In the genomic region with DNA sequence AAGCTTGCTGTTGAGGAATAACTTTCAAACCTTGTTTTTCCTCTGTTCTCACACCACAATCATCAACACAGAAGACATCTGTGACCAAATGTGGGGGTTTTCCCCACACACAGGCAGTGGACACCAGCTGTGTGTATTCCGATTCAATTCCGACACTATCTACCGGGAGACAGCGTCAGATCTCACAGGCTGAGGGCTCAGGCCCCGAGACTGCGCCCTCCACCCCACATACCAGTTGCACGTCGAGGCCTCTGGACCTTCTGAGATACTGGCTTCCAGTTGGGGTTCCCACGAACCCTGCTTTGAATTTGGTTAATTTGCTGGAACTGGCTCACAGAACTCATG, we compare ENCODE assay signal across 21 cellular contexts. TPM values are rescaled to one million over a fixed set of nuclear protein-coding genes. Genes with fewer than 3 reads are reported as not detected.
DNase-seq lines count a peak whose midpoint lies in the region; ATAC-seq and TF ChIP-seq lines count a peak whose summit lies in the region.
"Had no signal": no experiment of that assay in that cellular context is flagged by ENCODE, and none has a peak within 500 bp of the region (broad histone marks: within the 10 kb centered on the region; RNA-seq: fewer than 3 reads in every experiment).

No MANE protein-coding gene starts in this region.

- H3K27me3 Mint-ChIP-seq in CD8-positive, alpha-beta T cell (ENCODE audit: low read depth), result no peaks in the 10 kb centered on the region

- no peak overlapping the region for H4K12ac ChIP-seq in trophoblast cell (ENCODE audit: low read depth, low read length)

- H3K4me3 ChIP-seq in BLaER1 treated with 17β-estradiol and CSF1 and Interleukin-3, amounts not matched to agents 10 nM and 100 nM, result no peak overlapping the region
- no peak overlapping the region for H3K4me3 ChIP-seq in CD8-positive, alpha-beta T cell (ENCODE audit: low read depth, low read length)
- H3K4me3 ChIP-seq in colonic mucosa (no peak overlapping the region), trophoblast cell (ENCODE audit: low read depth, low read length) (no peak overlapping the region), PC-3 (ENCODE audit: low read length) (no peak overlapping the region), hepatocyte (no peak overlapping the region)
- H3K4me3 ChIP-seq: mucosa of descending colon had no signal

- peaks cover 61 to 93% (median 74%) of the 10 kb centered on the region in 11 experiments for H4K20me1 ChIP-seq in BLaER1 treated with 17β-estradiol and CSF1 and Interleukin-3, amounts not matched to agents 10 nM and 100 nM
- no peaks in the 10 kb centered on the region; the same call in 1 of the 2 replicates for H4K20me1 ChIP-seq in PC-3 (ENCODE audit: low read length)
- no peaks in the 10 kb centered on the region for H4K20me1 ChIP-seq in hepatocyte (ENCODE audit: insufficient read depth, poor library complexity, severe bottlenecking)

- no peak overlapping the region for H3K4me3 Mint-ChIP-seq in CD8-positive, alpha-beta T cell

- no peak overlapping the region for H2BK5ac ChIP-seq in trophoblast cell (ENCODE audit: low read depth, low read length, poor library complexity)

- peak overlapping the region; percentile 4 for H3K14ac ChIP-seq in trophoblast cell (ENCODE audit: low read length)

- H3K9ac ChIP-seq in BLaER1 treated with 17β-estradiol and CSF1 and Interleukin-3, amounts not matched to agents 10 nM and 100 nM, result peak overlapping the region in 7 of 11 experiments; percentile 22 to 59 (median 44); a peak in 10 of 22 replicates
- no peak overlapping the region for H3K9ac ChIP-seq in colonic mucosa (ENCODE audit: low read depth in 2 of 2, low read length in 2 of 2)
- H3K9ac ChIP-seq in trophoblast cell (ENCODE audit: low read length), result peak overlapping the region; percentile 42
- H3K9ac ChIP-seq in PC-3 (ENCODE audit: low read length), result no peak overlapping the region

- H3K18ac ChIP-seq in trophoblast cell (ENCODE audit: low read length), result peak overlapping the region; percentile 3

- H4K91ac ChIP-seq in trophoblast cell (ENCODE audit: low read depth, low read length), result peak overlapping the region; percentile 1

- H3K79me2 ChIP-seq in trophoblast cell (ENCODE audit: control insufficient read depth, insufficient read depth, low read length, poor library complexity), result peaks cover 3% of the 10 kb centered on the region
- H3K79me2 ChIP-seq in PC-3 (ENCODE audit: low read length), result peaks cover 10% of the 10 kb centered on the region
- H3K79me2 ChIP-seq in hepatocyte, result peaks cover 2% of the 10 kb centered on the region

- peaks cover 87 to 100% (median 98%) of the 10 kb centered on the region in 10 experiments for H3K4me1 ChIP-seq in BLaER1 treated with 17β-estradiol and CSF1 and Interleukin-3, amounts not matched to agents 10 nM and 100 nM
- peaks cover 91% of the 10 kb centered on the region for H3K4me1 ChIP-seq in CD8-positive, alpha-beta T cell (ENCODE audit: insufficient read depth, low read length)
- H3K4me1 ChIP-seq in colonic mucosa (peaks cover 5% of the 10 kb centered on the region), trophoblast cell (ENCODE audit: control insufficient read depth in 1 of 2, insufficient read depth in 2 of 2, low read length in 2 of 2) (peaks cover 40 to 53% of the 10 kb centered on the region in 2 experiments), PC-3 (ENCODE audit: insufficient read depth, low read length) (no peaks in the 10 kb centered on the region), hepatocyte (ENCODE audit: insufficient read depth) (peaks cover 24% of the 10 kb centered on the region)

- peak overlapping the region; percentile 1 to 93 (median 77); a peak in 17 of 22 replicates for H3K4me2 ChIP-seq in BLaER1 treated with 17β-estradiol and CSF1 and Interleukin-3, amounts not matched to agents 10 nM and 100 nM
- H3K4me2 ChIP-seq in trophoblast cell (ENCODE audit: low read length), result no peak overlapping the region
- H3K4me2 ChIP-seq in PC-3 (ENCODE audit: low read length), result no peak overlapping the region
- H3K4me2 ChIP-seq in hepatocyte, result no peak overlapping the region

- H3K4me1 Mint-ChIP-seq in CD8-positive, alpha-beta T cell (ENCODE audit: low read depth), result peaks cover 94% of the 10 kb centered on the region

- H2AFZ ChIP-seq in trophoblast cell (ENCODE audit: insufficient read depth, low read length, poor library complexity), result no peak overlapping the region
- no peak overlapping the region for H2AFZ ChIP-seq in PC-3 (ENCODE audit: low read length)
- no peak overlapping the region for H2AFZ ChIP-seq in hepatocyte

- no CpG with 5 or more reads among the region's 9 CpGs for WGBS in trophoblast cell (ENCODE audit: extremely low coverage, insufficient coverage, insufficient read length)
- 86% methylated on average over 9 of the region's 9 CpGs for WGBS in hepatocyte (ENCODE audit: low lambda C conversion rate, missing lambda C conversion rate)

- H3F3A ChIP-seq in PC-3 (ENCODE audit: low read length, unreplicated experiment), result no peaks in the 10 kb centered on the region

- peaks cover 31% of the 10 kb centered on the region for H3K79me1 ChIP-seq in trophoblast cell (ENCODE audit: low read length)

- H3K9me3 ChIP-seq in BLaER1 treated with 17β-estradiol and CSF1 and Interleukin-3, amounts not matched to agents 10 nM and 100 nM (replicated peaks in 1 of 11), result no peaks in the 10 kb centered on the region
- H3K9me3 ChIP-seq in CD8-positive, alpha-beta T cell (ENCODE audit: low read length), result no peaks in the 10 kb centered on the region
- no peaks in the 10 kb centered on the region for H3K9me3 ChIP-seq in colonic mucosa
- H3K9me3 ChIP-seq in trophoblast cell (ENCODE audit: insufficient read depth, low read depth, low read length), result no peaks in the 10 kb centered on the region
- no peaks in the 10 kb centered on the region for H3K9me3 ChIP-seq in PC-3 (ENCODE audit: low read length)
- no peaks in the 10 kb centered on the region for H3K9me3 ChIP-seq in hepatocyte (ENCODE audit: low read depth)
- H3K9me3 ChIP-seq: mucosa of descending colon had no signal

- peak overlapping the region; percentile 43 for H2BK120ac ChIP-seq in trophoblast cell (ENCODE audit: insufficient read depth, low read length, poor library complexity)

- H2AK5ac ChIP-seq in trophoblast cell (ENCODE audit: low read length), result no peak overlapping the region

- CTCF ChIA-PET in CD8-positive, alpha-beta T cell (lab: Charles Lee), result no interaction called here
- CTCF ChIA-PET in PC-3 (lab: Charles Lee), result no interaction called here

- H3K4ac ChIP-seq in trophoblast cell (ENCODE audit: low read depth, low read length), result no peak overlapping the region

- peaks cover 47 to 85% (median 64%) of the 10 kb centered on the region in 11 experiments for H3K36me3 ChIP-seq in BLaER1 treated with 17β-estradiol and CSF1 and Interleukin-3, amounts not matched to agents 10 nM and 100 nM
- H3K36me3 ChIP-seq in CD8-positive, alpha-beta T cell (ENCODE audit: insufficient read depth, low read length), result peaks cover 33% of the 10 kb centered on the region
- H3K36me3 ChIP-seq in colonic mucosa, result no peaks in the 10 kb centered on the region
- H3K36me3 ChIP-seq in trophoblast cell (ENCODE audit: control insufficient read depth in 1 of 2, insufficient read depth in 2 of 2, low read length in 2 of 2), result peaks cover 9 to 13% of the 10 kb centered on the region in 2 experiments
- H3K36me3 ChIP-seq in PC-3 (ENCODE audit: low read depth, low read length), result 0 out of 2 replicates have a peak, but pooled peaks cover 3% of the 10 kb centered on the region
- H3K36me3 ChIP-seq in hepatocyte (replicated peaks; ENCODE audit: insufficient read depth, low read depth), result no peaks in the 10 kb centered on the region

- H3K36me3 Mint-ChIP-seq in CD8-positive, alpha-beta T cell, result peaks cover 77% of the 10 kb centered on the region

- POLR2A ChIA-PET in CD8-positive, alpha-beta T cell (lab: Charles Lee), result interaction anchor here (1.0 kb wide), 1 partner anchor 29 kb away, joined by 6 read pairs; no protein-coding TSS in a partner anchor
- POLR2A ChIA-PET in PC-3 (lab: Charles Lee; ENCODE audit: unreplicated experiment), result no interaction called here

- no TSS peak for BruUV-seq in PC-3 (replicated peaks; lab: Mats Ljungman, UMichigan)

- H4K8ac ChIP-seq in trophoblast cell (ENCODE audit: low read depth, low read length), result no peak overlapping the region

- DNase-seq in CD8-positive, alpha-beta T cell, result no peak
- DNase-seq in colonic mucosa (no peak), trophoblast cell (no peak), DMS153 (lab: John Stamatoyannopoulos, UW) (no peak), PC-3 (no peak), hepatocyte (ENCODE audit: low spot score) (no peak)
- DNase-seq: activated CD8-positive, alpha-beta memory T cell treated with anti-CD3 and anti-CD28 coated beads for 24 hours; cortex of kidney; DMS 273 treated with DMSO at 0.1 percent for 48 hours; foreskin melanocyte; NCI-H2029; NCI-H446 treated with DMSO at 0.1 percent for 48 hours; NK-92 treated with Interleukin-12 subunit alpha and Interleukin-12 subunit beta, amount 100 ng/mL, for 24 hours; RPMI8226; stimulated activated CD4-positive, alpha-beta T cell treated with anti-CD3 and anti-CD28 coated beads, Interleukin-1b, Interleukin-23, amount 100 ng/mL, for 48 hours had no signal

- no peak for TF ChIP-seq CTCF in CD8-positive, alpha-beta T cell (IDR thresholded peaks at IDR 0.05)
- TF ChIP-seq CTCF in colonic mucosa (IDR thresholded peaks at IDR 0.05) (no peak), PC-3 (conservative IDR thresholded peaks at IDR 0.05; ENCODE audit: low read depth, low read length) (no peak), hepatocyte (IDR thresholded peaks at IDR 0.05; ENCODE audit: poor library complexity) (no peak)

- no peaks in the 10 kb centered on the region for H3K27me3 ChIP-seq in BLaER1 treated with 17β-estradiol and CSF1 and Interleukin-3, amounts not matched to agents 10 nM and 100 nM
- no peaks in the 10 kb centered on the region for H3K27me3 ChIP-seq in CD8-positive, alpha-beta T cell (ENCODE audit: insufficient read depth, low read length)
- H3K27me3 ChIP-seq in colonic mucosa, result no peaks in the 10 kb centered on the region
- no peaks in the 10 kb centered on the region for H3K27me3 ChIP-seq in trophoblast cell (ENCODE audit: insufficient read depth, low read length)
- no peaks in the 10 kb centered on the region for H3K27me3 ChIP-seq in PC-3 (ENCODE audit: low read length)
- H3K27me3 ChIP-seq in hepatocyte, result no peaks in the 10 kb centered on the region

- ATAC-seq in CD8-positive, alpha-beta T cell, result no peak
- no peak for ATAC-seq in PC-3
- ATAC-seq: left lobe of liver had no signal

- no peak overlapping the region for H2BK12ac ChIP-seq in trophoblast cell (ENCODE audit: low read length)

- H3K23ac ChIP-seq in trophoblast cell (ENCODE audit: low read length), result no peak overlapping the region

- H3K27ac Mint-ChIP-seq in CD8-positive, alpha-beta T cell, result peak overlapping the region; percentile 90

- no peaks in the 10 kb centered on the region for H3K9me3 Mint-ChIP-seq in CD8-positive, alpha-beta T cell

- H3K9me2 ChIP-seq in PC-3 (replicated peaks; ENCODE audit: low read length) (no peaks in the 10 kb centered on the region), hepatocyte (replicated peaks; ENCODE audit: insufficient read depth) (no peaks in the 10 kb centered on the region)

- peak overlapping the region in 9 of 11 experiments; percentile 2 to 91 (median 77); a peak in 14 of 22 replicates for H3K27ac ChIP-seq in BLaER1 treated with 17β-estradiol and CSF1 and Interleukin-3, amounts not matched to agents 10 nM and 100 nM
- no peak overlapping the region for H3K27ac ChIP-seq in CD8-positive, alpha-beta T cell (ENCODE audit: low read depth, low read length)
- H3K27ac ChIP-seq in colonic mucosa (peak overlapping the region; percentile 55), trophoblast cell (ENCODE audit: low read depth, low read length) (peak overlapping the region; percentile 63), PC-3 (ENCODE audit: low read length) (no peak overlapping the region), hepatocyte (no peak overlapping the region)
- H3K27ac ChIP-seq: epithelial cell of prostate, HL-60 had no signal

- intact Hi-C loops in CD8-positive, alpha-beta T cell (cut with DNase I, micrococcal nuclease), result no loop called here
- intact Hi-C loops in colonic mucosa (cut with DNase I), result no loop called here
- intact Hi-C loops in PC-3 (cut with micrococcal nuclease), result no loop called here

RNA-seq across cellular contexts. Expression of gene STK10, which starts 41.3 kb away (rescaled TPM):
- 100 to 1,000 TPM; 172 to 182 TPM for total RNA-seq in CD8-positive, alpha-beta T cell
- total RNA-seq in colonic mucosa (10 to 100 TPM; 16.1 to 23.2 TPM), PC-3 (2014; rRNA removed) (25.7 and 30.1 TPM in 2 replicates), hepatocyte (5.2 and 19.3 TPM in 2 replicates)
- 29.6 and 30.3 TPM in 2 replicates for polyA plus RNA-seq in trophoblast cell (2013)
- 11.3 and 18.0 TPM in 2 replicates for polyA plus RNA-seq in hepatocyte

RNA-seq across cellular contexts. Expression of gene EFCAB9, which starts 47.3 kb away (rescaled TPM):
- total RNA-seq in CD8-positive, alpha-beta T cell, result not detected
- total RNA-seq in colonic mucosa, result not detected
- not detected in 2 replicates for polyA plus RNA-seq in trophoblast cell (2013)
- not detected in 2 replicates for total RNA-seq in PC-3 (2014; rRNA removed)
- not detected in 2 replicates for total RNA-seq in hepatocyte
- polyA plus RNA-seq in hepatocyte, result not detected in 2 replicates
- total RNA-seq: left lobe of liver, mucosa of descending colon, osteoblast had no signal

Comparison
In these comparisons a context has a peak if more than half of its experiments do, and no peak if none do; other contexts are left out.
1. H3K27ac ChIP-seq: peak in BLaER1 treated with 17β-estradiol and CSF1 and Interleukin-3, amounts not matched to agents 10 nM and 100 nM (9 of 11), colonic mucosa (single experiment) and trophoblast cell (single experiment); none in CD8-positive, alpha-beta T cell (single experiment), PC-3 (single experiment) and hepatocyte (single experiment).
2. H3K4me2 ChIP-seq: peak in BLaER1 treated with 17β-estradiol and CSF1 and Interleukin-3, amounts not matched to agents 10 nM and 100 nM (11 of 11); none in trophoblast cell (single experiment), PC-3 (single experiment) and hepatocyte (single experiment).
3. H3K9ac ChIP-seq: peak in BLaER1 treated with 17β-estradiol and CSF1 and Interleukin-3, amounts not matched to agents 10 nM and 100 nM (7 of 11) and trophoblast cell (single experiment); none in colonic mucosa (0 of 2) and PC-3 (single experiment).